ENCODE assay signal across 36 cellular contexts in genomic region chr6:167954151-167954550, GRCh38. TPM values are rescaled to one million over a fixed set of nuclear protein-coding genes. Genes with fewer than 3 reads are reported as not detected.
"Had no signal": no experiment of that assay in that cellular context is flagged by ENCODE, and none has a peak within 500 bp of the region (broad histone marks: within the 10 kb centered on the region; RNA-seq: fewer than 3 reads in every experiment).

No MANE protein-coding gene starts in this region.

- H3K27me3 Mint-ChIP-seq: activated CD4-positive, alpha-beta T cell treated with anti-CD3 and anti-CD28 coated beads, Interleukin-2, amount 10 ng/mL, durations not matched to agents 7 days and 5 days; activated naive CD4-positive, alpha-beta T cell treated with anti-CD3 and anti-CD28 coated beads, Interleukin-2, amount 10 ng/mL, durations not matched to agents 7 days and 5 days; activated naive CD8-positive, alpha-beta T cell; activated naive CD8-positive, alpha-beta T cell treated with anti-CD3 and anti-CD28 coated beads, Interleukin-2, amount 50 U/mL, for 24 hours; activated T-cell treated with anti-CD3 and anti-CD28 coated beads, Interleukin-2, amount 50 U/mL, for 24 hours; brain; T-cell had no signal

- H3K4me3 ChIP-seq: Peyer's patch had no signal

- H3K9me3 ChIP-seq: Peyer's patch had no signal

- H3K27me3 ChIP-seq: Peyer's patch had no signal

- H3K27ac Mint-ChIP-seq: activated CD4-positive, alpha-beta T cell treated with anti-CD3 and anti-CD28 coated beads, Interleukin-2, amount 10 ng/mL, durations not matched to agents 7 days and 5 days; activated naive CD4-positive, alpha-beta T cell treated with anti-CD3 and anti-CD28 coated beads, Interleukin-2, amount 10 ng/mL, durations not matched to agents 7 days and 5 days; activated naive CD8-positive, alpha-beta T cell; activated naive CD8-positive, alpha-beta T cell treated with anti-CD3 and anti-CD28 coated beads, Interleukin-2, amount 50 U/mL, for 24 hours; activated T-cell treated with anti-CD3 and anti-CD28 coated beads, Interleukin-2, amount 50 U/mL, for 24 hours; T-cell had no signal

- H3K27ac ChIP-seq: Peyer's patch, VCaP had no signal

- H3K4me1 Mint-ChIP-seq: activated CD4-positive, alpha-beta T cell treated with anti-CD3 and anti-CD28 coated beads, Interleukin-2, amount 10 ng/mL, durations not matched to agents 7 days and 5 days; activated naive CD4-positive, alpha-beta T cell treated with anti-CD3 and anti-CD28 coated beads, Interleukin-2, amount 10 ng/mL, durations not matched to agents 7 days and 5 days; activated naive CD8-positive, alpha-beta T cell treated with anti-CD3 and anti-CD28 coated beads, Interleukin-2, amount 50 U/mL, for 24 hours; T-cell had no signal

- ATAC-seq: activated naive CD8-positive, alpha-beta T cell treated with anti-CD3 and anti-CD28 coated beads, Interleukin-2, amount 50 U/mL, for 24 hours; PC-3; SK-N-SH treated with all-trans-retinoic acid at 6 μM for 48 hours; T-cell had no signal

- H3K9me3 Mint-ChIP-seq: activated CD4-positive, alpha-beta T cell treated with anti-CD3 and anti-CD28 coated beads, Interleukin-2, amount 10 ng/mL, durations not matched to agents 7 days and 5 days; activated naive CD4-positive, alpha-beta T cell treated with anti-CD3 and anti-CD28 coated beads, Interleukin-2, amount 10 ng/mL, durations not matched to agents 7 days and 5 days; activated naive CD8-positive, alpha-beta T cell treated with anti-CD3 and anti-CD28 coated beads, Interleukin-2, amount 50 U/mL, for 24 hours; activated T-cell treated with anti-CD3 and anti-CD28 coated beads, Interleukin-2, amount 50 U/mL, for 24 hours; brain; T-cell had no signal

- DNase-seq: activated CD4-positive, alpha-beta T cell treated with anti-CD3 and anti-CD28 coated beads, Interleukin-2, amount 10 ng/mL, durations not matched to agents 7 days and 5 days; activated CD4-positive, alpha-beta T cell treated with anti-CD3 and anti-CD28 coated beads, Interleukin-2, amount 50 U/mL, for 48 hours; activated CD4-positive, CD25-positive, alpha-beta regulatory T cell; activated CD8-positive, alpha-beta memory T cell treated with anti-CD3 and anti-CD28 coated beads for 24 hours; activated gamma-delta T cell treated with Interleukin-2 at 50 U/mL for 16 hours; activated naive CD4-positive, alpha-beta T cell treated with anti-CD3 and anti-CD28 coated beads, Interleukin-2, amount 10 ng/mL, durations not matched to agents 7 days and 5 days; activated naive CD8-positive, alpha-beta T cell treated with anti-CD3 and anti-CD28 coated beads, Interleukin-2, amount 50 U/mL, for 24 hours; activated T-cell treated with anti-CD3 and anti-CD28 coated beads, Interleukin-2, amount 50 U/mL, for 24 hours; anterior cingulate cortex; central memory CD4-positive, alpha-beta T cell; Kasumi-1; KG1; MM.1S; MV-4-11; NCI-H1092; NCI-H1436 treated with DMSO at 0.1 percent for 48 hours; NCI-H1694 treated with DMSO at 0.1 percent for 48 hours; NCI-H2029 treated with DMSO at 0.1 percent for 48 hours; NCI-H2107; NCI-H2171; NCI-H510A; NCI-H526; NCI-H748 treated with DMSO at 0.1 percent for 48 hours; NK-92 treated with Interleukin-12 subunit alpha and Interleukin-12 subunit beta, amount 100 ng/mL, for 24 hours; PC-3; Peyer's patch; RPMI8226; SIG-M5; T-cell; T-helper 9 cell had no signal

- H3K4me3 Mint-ChIP-seq: activated CD4-positive, alpha-beta T cell treated with anti-CD3 and anti-CD28 coated beads, Interleukin-2, amount 10 ng/mL, durations not matched to agents 7 days and 5 days; activated naive CD4-positive, alpha-beta T cell treated with anti-CD3 and anti-CD28 coated beads, Interleukin-2, amount 10 ng/mL, durations not matched to agents 7 days and 5 days; activated naive CD8-positive, alpha-beta T cell; activated naive CD8-positive, alpha-beta T cell treated with anti-CD3 and anti-CD28 coated beads, Interleukin-2, amount 50 U/mL, for 24 hours; activated T-cell treated with anti-CD3 and anti-CD28 coated beads, Interleukin-2, amount 50 U/mL, for 24 hours; brain; T-cell had no signal

RNA-seq across cellular contexts. Expression of gene KIF25, which starts 43.3 kb away (rescaled TPM):
- total RNA-seq: activated CD4-positive, alpha-beta T cell treated with anti-CD3 and anti-CD28 coated beads, Interleukin-2, amount 10 ng/mL, durations not matched to agents 7 days and 5 days; bronchial epithelial cell; PC-3; Peyer's patch; SK-MEL-5; T-cell had no signal
